19 cellular contexts compared by ENCODE assay signal in genomic region chr5:112689510-112689909, GRCh38. TPM values are rescaled to one million over a fixed set of nuclear protein-coding genes. Genes with fewer than 3 reads are reported as not detected.
DNase-seq lines count a peak whose midpoint lies in the region; ATAC-seq, FAIRE-seq and TF ChIP-seq lines count a peak whose summit lies in the region.
"Had no signal": no experiment of that assay in that cellular context is flagged by ENCODE, and none has a peak within 500 bp of the region (broad histone marks: within the 10 kb centered on the region; RNA-seq: fewer than 3 reads in every experiment).

No MANE protein-coding gene starts in this region.

- no peak overlapping the region for H3K9ac ChIP-seq in DND-41 (ENCODE audit: low read depth, low read length)

- FAIRE-seq in RCC 7860 (lab: Jason Lieb, UNC), result no peak
- FAIRE-seq: endometrium, HTR-8/SVneo had no signal

- no peak overlapping the region for H2AFZ ChIP-seq in DND-41 (ENCODE audit: low read depth, low read length)

- H3K27me3 ChIP-seq in DND-41 (ENCODE audit: insufficient read depth, low read length, poor library complexity), result peaks cover 5% of the 10 kb centered on the region
- no peaks in the 10 kb centered on the region for H3K27me3 ChIP-seq in left lung
- H3K27me3 ChIP-seq: colonic mucosa, gastroesophageal sphincter had no signal

- H3K36me3 ChIP-seq in DND-41 (ENCODE audit: insufficient read depth, low read length) (no peaks in the 10 kb centered on the region), left lung (no peaks in the 10 kb centered on the region)
- H3K36me3 ChIP-seq: colonic mucosa, gastroesophageal sphincter, left ventricle myocardium inferior had no signal

- no peaks in the 10 kb centered on the region for H3K9me3 ChIP-seq in DND-41 (ENCODE audit: insufficient read depth, low read length, severe bottlenecking)
- no peaks in the 10 kb centered on the region for H3K9me3 ChIP-seq in left lung
- H3K9me3 ChIP-seq: colonic mucosa, gastroesophageal sphincter, left ventricle myocardium inferior had no signal

- H3K4me2 ChIP-seq in DND-41 (ENCODE audit: insufficient read depth, low read length), result no peak overlapping the region

- intact Hi-C loops in left lung (cut with DNase I), result no loop called here

- H3K27ac ChIP-seq in DND-41 (ENCODE audit: low read length) (no peak overlapping the region), left lung (no peak overlapping the region)
- H3K27ac ChIP-seq: colonic mucosa, gastroesophageal sphincter, left ventricle myocardium inferior had no signal

- no peak for DNase-seq in DND-41
- DNase-seq in RCC 7860 (ENCODE audit: low spot score), result peak; percentile 11
- peak; percentile 35 for DNase-seq in choroid plexus epithelial cell (ENCODE audit: low read depth)
- no peak for DNase-seq in left lung
- no peak for DNase-seq in middle frontal gyrus (ENCODE audit: extremely low spot score, low spot score)
- DNase-seq in NAMALWA (ENCODE audit: low spot score), result no peak
- DNase-seq: activated CD4-positive, CD25-positive, alpha-beta regulatory T cell; activated CD8-positive, alpha-beta T cell treated with anti-CD3 and anti-CD28 coated beads, Interleukin-2, amount 10 ng/mL, durations not matched to agents 7 days and 5 days; colonic mucosa; left ventricle myocardium inferior; NCI-H1417 treated with DMSO at 0.1 percent for 48 hours; NCI-H2171; NCI-H748 treated with DMSO at 0.1 percent for 48 hours had no signal

- H3K4me1 ChIP-seq in DND-41 (ENCODE audit: insufficient read depth, low read length) (0 out of 2 replicates have a peak, but pooled peaks cover under 1% of the 10 kb centered on the region), left lung (no peaks in the 10 kb centered on the region)
- H3K4me1 ChIP-seq: colonic mucosa had no signal

- H3K4me3 ChIP-seq in DND-41 (ENCODE audit: low read depth in 1 of 2, low read length in 2 of 2) (no peak overlapping the region), choroid plexus epithelial cell (ENCODE audit: low read depth, low read length) (no peak overlapping the region), left lung (no peak overlapping the region)
- H3K4me3 ChIP-seq: colonic mucosa, gastroesophageal sphincter, left ventricle myocardium inferior had no signal

- ATAC-seq in DND-41 (ENCODE audit: insufficient read depth, low read depth) (peak; percentile 60; the same call in 1 of the 3 replicates), left lung (peak; percentile 74), HG02840 (IDR thresholded peaks at IDR 0.05; ENCODE audit: low FRiP score, unreplicated experiment) (no peak), GM18861 (IDR thresholded peaks at IDR 0.05; ENCODE audit: unreplicated experiment) (no peak)
- ATAC-seq: activated CD8-positive, alpha-beta T cell treated with anti-CD3 and anti-CD28 coated beads, Interleukin-2, amount 10 ng/mL, durations not matched to agents 7 days and 5 days; activated naive CD4-positive, alpha-beta T cell treated with anti-CD3 and anti-CD28 coated beads, Interleukin-2, amount 50 U/mL, for 72 hours; gastroesophageal sphincter had no signal

- TF ChIP-seq CTCF in DND-41 (IDR thresholded peaks at IDR 0.05; ENCODE audit: borderline replicate concordance, extremely low read depth, low read length, poor library complexity, severe bottlenecking) (no peak), choroid plexus epithelial cell (conservative IDR thresholded peaks at IDR 0.05; ENCODE audit: low read depth, low read length) (no peak), left lung (IDR thresholded peaks at IDR 0.05) (no peak)

- H4K20me1 ChIP-seq in DND-41 (ENCODE audit: insufficient read depth, low read length), result no peaks in the 10 kb centered on the region

- H3K79me2 ChIP-seq in DND-41 (ENCODE audit: insufficient read depth, low read length), result no peaks in the 10 kb centered on the region

RNA-seq across cellular contexts. Expression of gene APC, which starts 48.2 kb away (rescaled TPM):
- total RNA-seq in left lung, result 10 to 100 TPM; 41.0 to 52.0 TPM

Comparison
In these comparisons a context has a peak if more than half of its experiments do, and no peak if none do; other contexts are left out.
1. ATAC-seq: peak in DND-41 (single experiment) and left lung (single experiment); none in HG02840 (single experiment) and GM18861 (single experiment).
2. DNase-seq: peak in RCC 7860 (single experiment) and choroid plexus epithelial cell (single experiment); none in DND-41 (single experiment), left lung (0 of 2), middle frontal gyrus (single experiment) and NAMALWA (single experiment).